In genomic region chr19:44636439-44637389, GRCh38 we compare ENCODE assay signal across 1 cellular context.
TF ChIP-seq lines count a peak whose summit lies in the region.

No MANE protein-coding gene starts in this region.

TF ChIP-seq in HepG2, 621 proteins besides CTCF, POLR2A, EP300 and RAD21 (continued from another document and continues in another):
- TF ChIP-seq ZHX2 (IDR thresholded peaks at IDR 0.05; ENCODE audit: low read depth) (0 out of 2 replicates have a peak, but pooled peaks have one; percentile 14), ZHX2 (CRISPR knock-in tag; IDR thresholded peaks at IDR 0.05; ENCODE audit: borderline replicate concordance) (no peak), HMGA1 (CRISPR knock-in tag; conservative IDR thresholded peaks at IDR 0.05) (no peak), ZNF770 (CRISPR knock-in tag; IDR thresholded peaks at IDR 0.05) (peak; percentile 28; the same call in 1 of the 2 replicates), SMAD9 (CRISPR knock-in tag; IDR thresholded peaks at IDR 0.05) (no peak), ZNF792 (CRISPR knock-in tag; IDR thresholded peaks at IDR 0.05) (0 out of 2 replicates have a peak, but pooled peaks have one; percentile 34), ZNF670 (CRISPR knock-in tag; IDR thresholded peaks at IDR 0.05; ENCODE audit: borderline replicate concordance) (no peak), ZFP37 (CRISPR knock-in tag; IDR thresholded peaks at IDR 0.05; ENCODE audit: borderline replicate concordance) (no peak), ZNF205 (CRISPR knock-in tag; IDR thresholded peaks at IDR 0.05) (no peak), KLF11 (CRISPR knock-in tag; IDR thresholded peaks at IDR 0.05) (no peak), HINFP (CRISPR knock-in tag; IDR thresholded peaks at IDR 0.05; ENCODE audit: low read depth) (no peak), ZNF788 (CRISPR knock-in tag; IDR thresholded peaks at IDR 0.05; ENCODE audit: borderline replicate concordance) (0 out of 2 replicates have a peak, but pooled peaks have one; percentile 23), ZNF768 (CRISPR knock-in tag; IDR thresholded peaks at IDR 0.05) (no peak), HNRNPUL1 (IDR thresholded peaks at IDR 0.05; ENCODE audit: low read depth, low read length) (no peak), ZNF124 (CRISPR knock-in tag; IDR thresholded peaks at IDR 0.05) (0 out of 2 replicates have a peak, but pooled peaks have one; percentile 10), MEF2D (CRISPR knock-in tag; IDR thresholded peaks at IDR 0.05) (no peak; the same call in 1 of the 2 replicates), ZNF83 (CRISPR knock-in tag; IDR thresholded peaks at IDR 0.05; ENCODE audit: borderline replicate concordance) (no peak), MAX (IDR thresholded peaks at IDR 0.05) (no peak), ZNF121 (CRISPR knock-in tag; IDR thresholded peaks at IDR 0.05) (peak; percentile 54; the same call in 1 of the 2 replicates), ZSCAN29 (CRISPR knock-in tag; conservative IDR thresholded peaks at IDR 0.05) (no peak), ARNT2 (CRISPR knock-in tag; IDR thresholded peaks at IDR 0.05; ENCODE audit: low read depth) (no peak), HOXA3 (CRISPR knock-in tag; IDR thresholded peaks at IDR 0.05) (peak; percentile 49), ZNF569 (CRISPR knock-in tag; IDR thresholded peaks at IDR 0.05; ENCODE audit: borderline replicate concordance) (no peak), FOXA3 (CRISPR knock-in tag; IDR thresholded peaks at IDR 0.05) (peak; percentile 81), MXD4 (CRISPR knock-in tag; IDR thresholded peaks at IDR 0.05) (no peak), ZNF251 (CRISPR knock-in tag; IDR thresholded peaks at IDR 0.05) (no peak), MIXL1 (CRISPR knock-in tag; IDR thresholded peaks at IDR 0.05) (peak; percentile 60; the same call in 1 of the 2 replicates), ZNF691 (CRISPR knock-in tag; IDR thresholded peaks at IDR 0.05; ENCODE audit: borderline replicate concordance, low read depth) (no peak), RELA (CRISPR knock-in tag; IDR thresholded peaks at IDR 0.05) (no peak), ZNF414 (CRISPR knock-in tag; IDR thresholded peaks at IDR 0.05) (0 out of 2 replicates have a peak, but pooled peaks have one; percentile 1), SYNCRIP (IDR thresholded peaks at IDR 0.05; ENCODE audit: insufficient read depth, low read depth, low read length) (no peak), FOXP4 (CRISPR knock-in tag; IDR thresholded peaks at IDR 0.05) (0 out of 2 replicates have a peak, but pooled peaks have one; percentile 27), ZNF18 (CRISPR knock-in tag; IDR thresholded peaks at IDR 0.05; ENCODE audit: insufficient replicate concordance) (peak; percentile 40)
- TF ChIP-seq, protein P1, sequence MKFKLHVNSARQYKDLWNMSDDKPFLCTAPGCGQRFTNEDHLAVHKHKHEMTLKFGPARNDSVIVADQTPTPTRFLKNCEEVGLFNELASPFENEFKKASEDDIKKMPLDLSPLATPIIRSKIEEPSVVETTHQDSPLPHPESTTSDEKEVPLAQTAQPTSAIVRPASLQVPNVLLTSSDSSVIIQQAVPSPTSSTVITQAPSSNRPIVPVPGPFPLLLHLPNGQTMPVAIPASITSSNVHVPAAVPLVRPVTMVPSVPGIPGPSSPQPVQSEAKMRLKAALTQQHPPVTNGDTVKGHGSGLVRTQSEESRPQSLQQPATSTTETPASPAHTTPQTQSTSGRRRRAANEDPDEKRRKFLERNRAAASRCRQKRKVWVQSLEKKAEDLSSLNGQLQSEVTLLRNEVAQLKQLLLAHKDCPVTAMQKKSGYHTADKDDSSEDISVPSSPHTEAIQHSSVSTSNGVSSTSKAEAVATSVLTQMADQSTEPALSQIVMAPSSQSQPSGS (CRISPR knock-in tag; IDR thresholded peaks at IDR 0.05) = no peak
- TF ChIP-seq, protein P2, sequence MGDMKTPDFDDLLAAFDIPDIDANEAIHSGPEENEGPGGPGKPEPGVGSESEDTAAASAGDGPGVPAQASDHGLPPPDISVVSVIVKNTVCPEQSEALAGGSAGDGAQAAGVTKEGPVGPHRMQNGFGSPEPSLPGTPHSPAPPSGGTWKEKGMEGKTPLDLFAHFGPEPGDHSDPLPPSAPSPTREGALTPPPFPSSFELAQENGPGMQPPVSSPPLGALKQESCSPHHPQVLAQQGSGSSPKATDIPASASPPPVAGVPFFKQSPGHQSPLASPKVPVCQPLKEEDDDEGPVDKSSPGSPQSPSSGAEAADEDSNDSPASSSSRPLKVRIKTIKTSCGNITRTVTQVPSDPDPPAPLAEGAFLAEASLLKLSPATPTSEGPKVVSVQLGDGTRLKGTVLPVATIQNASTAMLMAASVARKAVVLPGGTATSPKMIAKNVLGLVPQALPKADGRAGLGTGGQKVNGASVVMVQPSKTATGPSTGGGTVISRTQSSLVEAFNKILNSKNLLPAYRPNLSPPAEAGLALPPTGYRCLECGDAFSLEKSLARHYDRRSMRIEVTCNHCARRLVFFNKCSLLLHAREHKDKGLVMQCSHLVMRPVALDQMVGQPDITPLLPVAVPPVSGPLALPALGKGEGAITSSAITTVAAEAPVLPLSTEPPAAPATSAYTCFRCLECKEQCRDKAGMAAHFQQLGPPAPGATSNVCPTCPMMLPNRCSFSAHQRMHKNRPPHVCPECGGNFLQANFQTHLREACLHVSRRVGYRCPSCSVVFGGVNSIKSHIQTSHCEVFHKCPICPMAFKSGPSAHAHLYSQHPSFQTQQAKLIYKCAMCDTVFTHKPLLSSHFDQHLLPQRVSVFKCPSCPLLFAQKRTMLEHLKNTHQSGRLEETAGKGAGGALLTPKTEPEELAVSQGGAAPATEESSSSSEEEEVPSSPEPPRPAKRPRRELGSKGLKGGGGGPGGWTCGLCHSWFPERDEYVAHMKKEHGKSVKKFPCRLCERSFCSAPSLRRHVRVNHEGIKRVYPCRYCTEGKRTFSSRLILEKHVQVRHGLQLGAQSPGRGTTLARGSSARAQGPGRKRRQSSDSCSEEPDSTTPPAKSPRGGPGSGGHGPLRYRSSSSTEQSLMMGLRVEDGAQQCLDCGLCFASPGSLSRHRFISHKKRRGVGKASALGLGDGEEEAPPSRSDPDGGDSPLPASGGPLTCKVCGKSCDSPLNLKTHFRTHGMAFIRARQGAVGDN (CRISPR knock-in tag; IDR thresholded peaks at IDR 0.05) = peak; percentile 55
